Comparison of ENCODE assay signal across 9 cellular contexts in the genomic region with DNA sequence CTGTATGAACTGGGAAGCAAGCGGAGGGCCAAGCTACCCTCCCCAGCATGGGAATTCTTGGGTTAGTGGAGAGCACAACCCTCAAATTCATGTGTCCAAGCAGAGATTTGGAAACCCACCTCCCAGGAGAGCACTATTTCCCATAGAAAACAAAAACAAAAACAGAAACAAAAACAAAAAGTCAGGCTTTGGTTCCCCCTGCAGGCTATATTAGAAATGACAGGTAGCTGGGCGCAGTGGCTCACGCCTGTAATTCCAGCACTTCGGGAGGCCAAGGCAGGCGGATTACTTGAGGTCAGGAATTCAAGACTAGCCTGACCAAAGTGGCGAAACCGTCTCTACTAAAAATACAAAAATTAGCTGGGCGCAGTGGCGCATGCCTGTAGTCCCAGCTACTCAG. TPM values are rescaled to one million over a fixed set of nuclear protein-coding genes. Genes with fewer than 3 reads are reported as not detected.
A peak's percentile ranks its signal among the peaks of the same experiment; 100 is the strongest.
DNase-seq lines count a peak whose midpoint lies in the region; ATAC-seq and TF ChIP-seq lines count a peak whose summit lies in the region.
"Had no signal": no experiment of that assay in that cellular context is flagged by ENCODE, and none has a peak within 500 bp of the region (broad histone marks: within the 10 kb centered on the region; RNA-seq: fewer than 3 reads in every experiment).

No MANE protein-coding gene starts in this region.

- H3K9me3 Mint-ChIP-seq in brain (no peaks in the 10 kb centered on the region), type B pancreatic cell (no peaks in the 10 kb centered on the region)

- DNase-seq in ELF-1 (ENCODE audit: low read depth, low spot score) (peak; percentile 80), NCI-H128 (lab: John Stamatoyannopoulos, UW; ENCODE audit: unreplicated experiment) (peak; percentile 21), left lobe of liver (ENCODE audit: low spot score) (no peak), type B pancreatic cell (ENCODE audit: extremely low spot score, unreplicated experiment) (no peak)

- ATAC-seq in left lobe of liver (peak; percentile 81), HG02678 (IDR thresholded peaks at IDR 0.05; ENCODE audit: unreplicated experiment) (no peak), HG02759 (IDR thresholded peaks at IDR 0.05; ENCODE audit: unreplicated experiment) (no peak), GM21825 (IDR thresholded peaks at IDR 0.05; ENCODE audit: unreplicated experiment) (no peak)

- H3K4me1 Mint-ChIP-seq in brain = peaks cover 7% of the 10 kb centered on the region
- no peaks in the 10 kb centered on the region for H3K4me1 Mint-ChIP-seq in type B pancreatic cell (ENCODE audit: unreplicated experiment)

- H3K36me3 Mint-ChIP-seq in brain (peaks cover 7% of the 10 kb centered on the region), type B pancreatic cell (peaks cover 5% of the 10 kb centered on the region)

- TF ChIP-seq CTCF in brain (conservative IDR thresholded peaks at IDR 0.05) (peak; percentile 82 to 86), type B pancreatic cell (conservative IDR thresholded peaks at IDR 0.05) (peak; percentile 90)

- H3K27ac Mint-ChIP-seq in brain (peak overlapping the region; percentile 49 to 84 (median 61)), type B pancreatic cell (peak overlapping the region; percentile 29)

- peak overlapping the region in 2 of 5 experiments; percentile 42 to 48 for H3K4me3 Mint-ChIP-seq in brain
- H3K4me3 Mint-ChIP-seq in type B pancreatic cell = no peak overlapping the region

- no peaks in the 10 kb centered on the region for H3K27me3 Mint-ChIP-seq in brain
- H3K27me3 Mint-ChIP-seq in type B pancreatic cell = no peaks in the 10 kb centered on the region

RNA-seq across cellular contexts. Expression of gene MINDY1, which starts 10.8 kb away (rescaled TPM):
- polyA plus RNA-seq in brain (ENCODE audit: insufficient read depth, low read depth, low replicate concordance) = 58.6 TPM
- total RNA-seq in left lobe of liver (23.3 TPM), type B pancreatic cell (ENCODE audit: low replicate concordance) (28.5 and 38.8 TPM in 2 replicates)

RNA-seq across cellular contexts. Expression of gene PRUNE1, which starts 12.4 kb away (rescaled TPM):
- 46.6 TPM for polyA plus RNA-seq in brain (ENCODE audit: insufficient read depth, low read depth, low replicate concordance)
- 12.2 TPM for total RNA-seq in left lobe of liver
- 16.3 and 20.4 TPM in 2 replicates for total RNA-seq in type B pancreatic cell (ENCODE audit: low replicate concordance)

RNA-seq across cellular contexts. Expression of gene ANXA9, which starts 13.8 kb away (rescaled TPM):
- polyA plus RNA-seq in brain (ENCODE audit: insufficient read depth, low read depth, low replicate concordance) = 2.4 TPM
- 9.3 TPM for total RNA-seq in left lobe of liver
- total RNA-seq in type B pancreatic cell (ENCODE audit: low replicate concordance) = 5.8 and 9.5 TPM in 2 replicates
- total RNA-seq: SJSA1 had no signal

RNA-seq across cellular contexts. Expression of gene CERS2, which starts 21.3 kb away (rescaled TPM):
- 362 TPM for polyA plus RNA-seq in brain (ENCODE audit: insufficient read depth, low read depth, low replicate concordance)
- total RNA-seq in left lobe of liver (425 TPM), type B pancreatic cell (ENCODE audit: low replicate concordance) (129 and 181 TPM in 2 replicates)

RNA-seq across cellular contexts. Expression of gene BNIPL, which starts 40.5 kb away (rescaled TPM):
- polyA plus RNA-seq in brain (ENCODE audit: insufficient read depth, low read depth, low replicate concordance) = 0.53 TPM
- total RNA-seq in left lobe of liver = 1.6 TPM
- 27.7 and 70.3 TPM in 2 replicates for total RNA-seq in type B pancreatic cell (ENCODE audit: low replicate concordance)

Comparison
In these comparisons a context has a peak if more than half of its experiments do, and no peak if none do; other contexts are left out.
1. DNase-seq: peak in ELF-1 (single experiment) and NCI-H128 (single experiment); none in left lobe of liver (single experiment) and type B pancreatic cell (single experiment).